9 cellular contexts compared by ENCODE assay signal in the genomic region with DNA sequence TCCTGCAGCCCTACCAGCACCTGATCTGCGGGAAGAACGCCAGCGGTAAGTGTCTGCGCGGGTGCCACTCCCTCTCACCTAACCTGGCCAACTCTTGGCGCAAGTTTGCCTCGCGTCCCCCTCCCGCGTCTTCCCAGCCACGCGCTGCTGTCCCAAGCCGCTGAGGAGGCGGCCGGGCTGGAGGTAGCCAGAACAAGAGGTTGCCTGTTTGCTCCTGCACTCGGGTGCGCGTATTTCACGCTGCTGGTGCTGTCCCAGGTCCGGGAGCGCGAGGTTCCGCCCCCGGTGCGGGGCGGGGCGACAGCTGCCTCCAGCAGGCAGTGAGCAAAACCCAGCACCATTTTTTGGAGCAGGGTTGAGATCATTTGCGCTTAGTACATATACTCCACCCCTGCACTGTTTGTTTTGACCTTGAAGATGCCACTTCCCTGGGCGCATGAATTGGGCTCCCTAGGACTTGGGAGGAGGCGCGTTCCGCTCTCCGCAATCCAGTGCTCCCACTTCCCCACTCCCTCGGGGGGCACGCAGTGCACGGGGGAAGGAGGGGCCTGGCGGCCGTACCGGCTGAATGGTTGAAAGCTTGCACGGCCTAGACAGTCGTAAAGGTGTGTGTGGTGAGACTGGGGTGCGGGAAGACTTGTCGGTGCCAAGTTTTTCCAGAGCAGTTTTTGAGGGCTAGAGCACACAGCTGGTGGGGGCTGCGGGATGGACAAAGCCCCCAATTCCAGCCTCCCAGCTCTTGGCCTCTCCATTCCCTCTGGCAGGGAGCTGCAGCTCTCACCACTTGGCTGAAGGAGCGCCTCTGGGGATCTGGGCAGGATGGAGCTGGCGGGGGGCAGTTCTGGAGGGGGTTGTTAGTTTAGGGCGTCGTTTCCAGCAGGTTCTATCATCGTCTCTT.
DNase-seq lines count a peak whose midpoint lies in the region; ATAC-seq and TF ChIP-seq lines count a peak whose summit lies in the region.
"Had no signal": no experiment of that assay in that cellular context is flagged by ENCODE, and none has a peak within 500 bp of the region (broad histone marks: within the 10 kb centered on the region; RNA-seq: fewer than 3 reads in every experiment).

No MANE protein-coding gene starts in this region.

- H3K4me1 ChIP-seq in HUES48 (ENCODE audit: control insufficient read depth, insufficient read depth, low read length): 0 out of 2 replicates have a peak, but pooled peaks cover 5% of the 10 kb centered on the region

- in situ Hi-C loops in astrocyte of the spinal cord (cut with HindIII; ENCODE audit: low sequenced_read_pairs): no loop called here

- H3K9me3 ChIP-seq in HUES48 (ENCODE audit: control insufficient read depth, insufficient read depth, low read length): no peaks in the 10 kb centered on the region

- TF ChIP-seq CTCF in astrocyte of the spinal cord (IDR thresholded peaks at IDR 0.05; ENCODE audit: low read depth, low read length) (no peak), kidney epithelial cell (IDR thresholded peaks at IDR 0.05; ENCODE audit: insufficient read depth, low read length, poor library complexity, severe bottlenecking) (no peak)

- H3K36me3 ChIP-seq in HUES48 (ENCODE audit: control insufficient read depth, insufficient read depth, low read length) (no peaks in the 10 kb centered on the region), kidney epithelial cell (ENCODE audit: control insufficient read depth, insufficient read depth, low read length) (no peaks in the 10 kb centered on the region)

- peaks cover 65% of the 10 kb centered on the region for H3K27me3 ChIP-seq in HUES48 (ENCODE audit: control insufficient read depth, insufficient read depth, low read length)
- no peaks in the 10 kb centered on the region for H3K27me3 ChIP-seq in kidney epithelial cell (ENCODE audit: control insufficient read depth, insufficient read depth, low read length)

- H3K27ac ChIP-seq in HUES48 (ENCODE audit: low read depth, low read length): no peak overlapping the region
- H3K27ac ChIP-seq: VCaP had no signal

- DNase-seq in T1000 (lab: John Stamatoyannopoulos, UW) (peak; percentile 50), astrocyte of the spinal cord (ENCODE audit: low read depth, low spot score) (peak; percentile 70), kidney epithelial cell (ENCODE audit: low read depth) (no peak), pons (ENCODE audit: low spot score) (no peak), medulla oblongata (ENCODE audit: extremely low spot score) (no peak)
- DNase-seq in stimulated activated CD4-positive, alpha-beta T cell treated with anti-CD3 and anti-CD28 coated beads, Interleukin-4, amount 100 ng/mL, for 1 hour: peak; percentile 85

- no peak for ATAC-seq in HG03469 (IDR thresholded peaks at IDR 0.05; ENCODE audit: unreplicated experiment)

- H3K4me3 ChIP-seq in HUES48 (ENCODE audit: low read depth, low read length) (peak overlapping the region; percentile 78), astrocyte of the spinal cord (ENCODE audit: low read depth, low read length) (peak overlapping the region; percentile 57), kidney epithelial cell (ENCODE audit: low read depth, low read length) (peak overlapping the region; percentile 78)

- H3K9ac ChIP-seq in HUES48 (ENCODE audit: low read depth, low read length): no peak overlapping the region

Comparison
In these comparisons a context has a peak if more than half of its experiments do, and no peak if none do; other contexts are left out.
1. DNase-seq: peak in T1000 (single experiment), astrocyte of the spinal cord (single experiment) and stimulated activated CD4-positive, alpha-beta T cell treated with anti-CD3 and anti-CD28 coated beads, Interleukin-4, amount 100 ng/mL, for 1 hour (single experiment); none in kidney epithelial cell (single experiment), pons (single experiment) and medulla oblongata (single experiment).
2. Peak in every context shown above with its lines, with median percentiles within 50 percentile points of each other: H3K4me3 ChIP-seq.